ENCODE assay signal across 1 cellular context in the genomic region with DNA sequence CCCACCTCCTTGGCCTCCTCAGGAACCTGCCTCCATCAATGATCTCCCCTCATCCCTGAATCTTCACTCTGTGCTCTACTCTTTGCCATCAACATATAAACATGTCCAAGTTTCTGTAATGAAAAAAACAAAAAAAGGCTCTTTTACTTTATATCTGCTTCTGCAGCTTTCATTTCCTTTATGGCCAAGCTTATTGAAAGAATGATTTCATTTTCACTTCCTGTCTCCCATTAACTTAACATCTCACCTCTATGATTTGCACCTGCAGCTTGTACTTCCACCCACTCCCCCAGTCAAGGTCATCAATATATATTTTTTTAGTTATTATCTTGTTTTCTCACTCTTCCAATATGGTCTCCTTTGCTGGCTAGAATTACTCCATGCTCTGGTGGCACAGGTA.
TF ChIP-seq lines count a peak whose summit lies in the region.

No MANE protein-coding gene starts in this region.

TF ChIP-seq in IMR-90, 13 proteins besides CTCF, POLR2A, EP300 and RAD21:
- TF ChIP-seq MAZ (IDR thresholded peaks at IDR 0.05; ENCODE audit: borderline replicate concordance, low read depth, low read length), result no peak
- TF ChIP-seq RCOR1 (IDR thresholded peaks at IDR 0.05; ENCODE audit: insufficient replicate concordance, low read length), result no peak
- TF ChIP-seq SMC3 (IDR thresholded peaks at IDR 0.05; ENCODE audit: low read depth, low read length), result no peak
- no peak for TF ChIP-seq FOS (IDR thresholded peaks at IDR 0.05; ENCODE audit: low read depth, low read length)
- TF ChIP-seq BHLHE40 (IDR thresholded peaks at IDR 0.05; ENCODE audit: low read depth, low read length), result no peak
- TF ChIP-seq ELK1 (IDR thresholded peaks at IDR 0.05; ENCODE audit: borderline replicate concordance, low read depth, low read length), result no peak
- no peak for TF ChIP-seq CHD1 (IDR thresholded peaks at IDR 0.05; ENCODE audit: low read depth, low read length)
- no peak for TF ChIP-seq MAFK (IDR thresholded peaks at IDR 0.05; ENCODE audit: low read depth, low read length)
- no peak for TF ChIP-seq USF2 (IDR thresholded peaks at IDR 0.05; ENCODE audit: low read depth, low read length)
- TF ChIP-seq NFE2L2 (IDR thresholded peaks at IDR 0.05; ENCODE audit: low read depth, low read length), result no peak
- no peak for TF ChIP-seq CEBPB (IDR thresholded peaks at IDR 0.05; ENCODE audit: low read depth, low read length)
- TF ChIP-seq RFX5 (IDR thresholded peaks at IDR 0.05; ENCODE audit: low read depth, low read length), result no peak
- TF ChIP-seq MXI1 (IDR thresholded peaks at IDR 0.05; ENCODE audit: borderline replicate concordance, low read depth, low read length), result no peak
